Comparison of ENCODE assay signal across 1 cellular context in genomic region chr22:37210041-37210803, GRCh38.
A peak's percentile ranks its signal among the peaks of the same experiment; 100 is the strongest.
TF ChIP-seq lines count a peak whose summit lies in the region.

No MANE protein-coding gene starts in this region.

TF ChIP-seq in HepG2, 621 proteins besides CTCF, POLR2A, EP300 and RAD21:
- TF ChIP-seq DNMT1 (CRISPR knock-in tag; IDR thresholded peaks at IDR 0.05) = no peak
- peak; percentile 66; the same call in 1 of the 2 replicates for TF ChIP-seq ZNF768 (CRISPR knock-in tag; IDR thresholded peaks at IDR 0.05)
